In the genomic region with DNA sequence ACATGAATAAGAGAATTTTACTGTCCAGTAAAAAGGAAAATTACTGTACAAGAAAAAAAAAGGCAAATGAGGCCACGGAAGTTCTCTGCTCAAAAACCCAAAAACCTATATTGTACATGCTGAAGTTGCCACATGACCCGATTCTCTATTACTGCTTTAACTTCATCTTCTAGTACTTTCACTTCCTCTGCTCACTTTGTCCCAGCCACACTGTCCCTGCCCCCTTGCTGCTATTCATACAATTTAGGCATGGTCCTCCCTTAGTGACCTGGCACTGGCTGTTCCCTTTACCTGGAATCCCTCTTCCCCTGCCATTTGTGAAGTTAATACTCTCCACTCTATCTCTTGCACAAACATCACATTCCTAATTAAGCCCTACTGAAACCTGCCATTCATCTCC, we compare ENCODE assay signal across 24 cellular contexts.
"Had no signal": no experiment of that assay in that cellular context is flagged by ENCODE, and none has a peak within 500 bp of the region (broad histone marks: within the 10 kb centered on the region; RNA-seq: fewer than 3 reads in every experiment).

No MANE protein-coding gene starts in this region.

- H3K27me3 Mint-ChIP-seq: activated B cell treated with CpG ODN at 0.5 μM for 24 hours; activated CD4-positive, alpha-beta memory T cell treated with anti-CD3 and anti-CD28 coated beads for 36 hours; activated CD4-positive, alpha-beta T cell treated with anti-CD3 and anti-CD28 coated beads, Interleukin-2, amount 10 ng/mL, durations not matched to agents 24 days and 14 days; activated naive CD4-positive, alpha-beta T cell treated with anti-CD3 and anti-CD28 coated beads, Interleukin-2, amount 10 ng/mL, durations not matched to agents 7 days and 5 days; activated naive CD8-positive, alpha-beta T cell treated with anti-CD3 and anti-CD28 coated beads for 36 hours; activated T-helper 17 cell treated with anti-CD3 and anti-CD28 coated beads, Interleukin-2, amount 50 U/mL, for 72 hours; T-helper 17 cell had no signal

- H3K4me3 Mint-ChIP-seq: activated B cell treated with CpG ODN at 0.5 μM for 24 hours; activated CD4-positive, alpha-beta memory T cell treated with anti-CD3 and anti-CD28 coated beads for 36 hours; activated CD4-positive, alpha-beta T cell treated with anti-CD3 and anti-CD28 coated beads, Interleukin-2, amount 10 ng/mL, durations not matched to agents 24 days and 14 days; activated naive CD4-positive, alpha-beta T cell treated with anti-CD3 and anti-CD28 coated beads, Interleukin-2, amount 10 ng/mL, durations not matched to agents 7 days and 5 days; activated naive CD8-positive, alpha-beta T cell treated with anti-CD3 and anti-CD28 coated beads for 36 hours; activated T-helper 17 cell treated with anti-CD3 and anti-CD28 coated beads, Interleukin-2, amount 50 U/mL, for 72 hours; T-helper 17 cell had no signal

- H3K36me3 Mint-ChIP-seq: activated CD4-positive, alpha-beta memory T cell treated with anti-CD3 and anti-CD28 coated beads for 36 hours; activated naive CD4-positive, alpha-beta T cell treated with anti-CD3 and anti-CD28 coated beads, Interleukin-2, amount 10 ng/mL, durations not matched to agents 7 days and 5 days; activated naive CD8-positive, alpha-beta T cell treated with anti-CD3 and anti-CD28 coated beads for 36 hours had no signal

- H3K27ac ChIP-seq: brain microvascular endothelial cell, cardiac muscle cell had no signal

- H3K27me3 ChIP-seq: brain microvascular endothelial cell, cardiac muscle cell had no signal

- H3K36me3 ChIP-seq: brain microvascular endothelial cell, cardiac muscle cell had no signal

- ATAC-seq: activated T-helper 17 cell treated with anti-CD3 and anti-CD28 coated beads, Interleukin-2, amount 50 U/mL, for 72 hours; Right ventricle myocardium inferior; T-helper 17 cell had no signal

- H3K27ac Mint-ChIP-seq: activated B cell treated with CpG ODN at 0.5 μM for 24 hours; activated CD4-positive, alpha-beta memory T cell treated with anti-CD3 and anti-CD28 coated beads for 36 hours; activated CD4-positive, alpha-beta T cell treated with anti-CD3 and anti-CD28 coated beads, Interleukin-2, amount 10 ng/mL, durations not matched to agents 24 days and 14 days; activated naive CD4-positive, alpha-beta T cell treated with anti-CD3 and anti-CD28 coated beads, Interleukin-2, amount 10 ng/mL, durations not matched to agents 7 days and 5 days; activated naive CD8-positive, alpha-beta T cell treated with anti-CD3 and anti-CD28 coated beads for 36 hours; activated T-helper 17 cell treated with anti-CD3 and anti-CD28 coated beads, Interleukin-2, amount 50 U/mL, for 72 hours; T-helper 17 cell had no signal

- H3K4me3 ChIP-seq: cardiac muscle cell had no signal

- FAIRE-seq: colon, TTC549 had no signal

- DNase-seq: activated B cell treated with CpG ODN at 0.5 μM for 24 hours; activated CD4-positive, alpha-beta memory T cell treated with anti-CD3 and anti-CD28 coated beads for 36 hours; activated CD4-positive, alpha-beta T cell treated with anti-CD3 and anti-CD28 coated beads for 1 hour; activated CD4-positive, alpha-beta T cell treated with anti-CD3 and anti-CD28 coated beads, Interleukin-2, amount 10 ng/mL, durations not matched to agents 24 days and 14 days; activated gamma-delta T cell treated with Interleukin-2 at 50 U/mL for 16 hours; activated naive CD4-positive, alpha-beta T cell treated with anti-CD3 and anti-CD28 coated beads, Interleukin-2, amount 10 ng/mL, durations not matched to agents 7 days and 5 days; activated naive CD8-positive, alpha-beta T cell treated with anti-CD3 and anti-CD28 coated beads for 36 hours; activated T-cell treated with anti-CD3 and anti-CD28 coated beads for 4 hours; activated T-cell treated with anti-CD3 and anti-CD28 coated beads, Interleukin-2, amount 50 U/mL, for 48 hours; brain microvascular endothelial cell; cerebellar nuclear complex; KBM-7; NCI-H146; NCI-H187 treated with DMSO at 0.1 percent for 48 hours; NCI-H2081 treated with DMSO at 0.1 percent for 48 hours; NCI-H526; NCI-H774; T-helper 17 cell; T-helper 9 cell had no signal

- H3K4me1 Mint-ChIP-seq: activated B cell treated with CpG ODN at 0.5 μM for 24 hours; activated CD4-positive, alpha-beta T cell treated with anti-CD3 and anti-CD28 coated beads, Interleukin-2, amount 10 ng/mL, durations not matched to agents 24 days and 14 days; activated naive CD4-positive, alpha-beta T cell treated with anti-CD3 and anti-CD28 coated beads, Interleukin-2, amount 10 ng/mL, durations not matched to agents 7 days and 5 days; activated naive CD8-positive, alpha-beta T cell treated with anti-CD3 and anti-CD28 coated beads for 36 hours; activated T-helper 17 cell treated with anti-CD3 and anti-CD28 coated beads, Interleukin-2, amount 50 U/mL, for 72 hours; T-helper 17 cell had no signal

- H3K9me3 Mint-ChIP-seq: activated B cell treated with CpG ODN at 0.5 μM for 24 hours; activated CD4-positive, alpha-beta memory T cell treated with anti-CD3 and anti-CD28 coated beads for 36 hours; activated CD4-positive, alpha-beta T cell treated with anti-CD3 and anti-CD28 coated beads, Interleukin-2, amount 10 ng/mL, durations not matched to agents 24 days and 14 days; activated naive CD4-positive, alpha-beta T cell treated with anti-CD3 and anti-CD28 coated beads, Interleukin-2, amount 10 ng/mL, durations not matched to agents 7 days and 5 days; activated T-helper 17 cell treated with anti-CD3 and anti-CD28 coated beads, Interleukin-2, amount 50 U/mL, for 72 hours had no signal
